In genomic region chr19:12550951-12551832, GRCh38 we compare ENCODE assay signal across 8 cellular contexts. TPM values are rescaled to one million over a fixed set of nuclear protein-coding genes. Genes with fewer than 3 reads are reported as not detected.
DNase-seq lines count a peak whose midpoint lies in the region; ATAC-seq and TF ChIP-seq lines count a peak whose summit lies in the region.

TSS of gene ZNF564 (minus strand) at chr19:12551482. CDS start at chr19:12551332, 150 bp downstream.

- peak within 1 kb of the TSS; percentile 94 for H3K4me3 Mint-ChIP-seq in WTC11

- H3K36me3 Mint-ChIP-seq in WTC11: peaks cover 16% of the 10 kb centered on the region

- H3K4me1 Mint-ChIP-seq in WTC11: peaks cover 19% of the 10 kb centered on the region

- H3K27ac ChIP-seq in AG04450 (ENCODE audit: low read depth, low read length): peak within 1 kb of the TSS; percentile 90
- H3K27ac ChIP-seq in caudate nucleus (ENCODE audit: low read depth, low read length): peak within 1 kb of the TSS; percentile 97

- DNase-seq in AG04450 (ENCODE audit: low read depth, low spot score) (peak; percentile 93), NCI-H226 (peak; percentile 96), WTC11 (ENCODE audit: low spot score) (peak; percentile 95), caudate nucleus (lab: John Stamatoyannopoulos, UW) (peak; percentile 79 to 99 (median 96)), iris pigment epithelial cell (ENCODE audit: low read depth) (peak; percentile 100)
- DNase-seq in stimulated activated CD4-positive, alpha-beta T cell treated with anti-CD3 and anti-CD28 coated beads, Interleukin-12 subunit alpha, Interleukin-12 subunit beta, amount 100 ng/mL, for 24 hours (ENCODE audit: low read depth in 2 of 2): peak; percentile 84 to 87

- POLR2A ChIA-PET in AG04450 (lab: Yijun Ruan, JAX): interaction anchor here (0.6 to 1.0 kb wide), 2 partner anchors 186 to 416 kb away, joined by 4 read pairs; partner anchors contain the start of gene ZNF442
- POLR2A ChIA-PET in WTC11 (lab: Charles Lee): interaction anchor here (0.5 to 1.1 kb wide), 4 partner anchors 12 to 235 kb away, joined by 3 read pairs; partner anchors contain the start of gene ZNF442

- H3K9me3 Mint-ChIP-seq in WTC11: no peaks in the 10 kb centered on the region

- ATAC-seq in GM18909 (IDR thresholded peaks at IDR 0.05; ENCODE audit: poor library complexity, unreplicated experiment) (peak; percentile 96), HG03175 (IDR thresholded peaks at IDR 0.05; ENCODE audit: unreplicated experiment) (peak; percentile 98), WTC11 (peak; percentile 95)

- peak within 1 kb of the TSS; percentile 90 for H3K4me3 ChIP-seq in AG04450 (ENCODE audit: low read depth, low read length)

- peak within 1 kb of the TSS; percentile 99 for H3K27ac Mint-ChIP-seq in WTC11

- TF ChIP-seq CTCF in AG04450 (IDR thresholded peaks at IDR 0.05; ENCODE audit: low read depth, low read length) (no peak), WTC11 (IDR thresholded peaks at IDR 0.05) (no peak)

- no peaks in the 10 kb centered on the region for H3K27me3 ChIP-seq in AG04450 (ENCODE audit: control insufficient read depth, insufficient read depth, low read length)

- H3K27me3 Mint-ChIP-seq in WTC11 (ENCODE audit: low read depth): no peaks in the 10 kb centered on the region; the same call in 1 of the 2 replicates

- peaks cover 35% of the 10 kb centered on the region for H3K9me3 ChIP-seq in AG04450 (ENCODE audit: control insufficient read depth, insufficient read depth, low read length)

- CTCF ChIA-PET in AG04450 (lab: Charles Lee): interaction anchor here (0.5 to 1.7 kb wide), 4 partner anchors 12 to 628 kb away, joined by 3 to 5 read pairs (median 4); no protein-coding TSS in a partner anchor
- CTCF ChIA-PET in WTC11 (lab: Charles Lee): interaction anchor here (1.0 to 1.5 kb wide), 5 partner anchors 56 to 628 kb away, joined by 3 to 4 read pairs (median 3); partner anchors contain the start of gene ZNF709

TF ChIP-seq in WTC11, 78 proteins besides CTCF, POLR2A, EP300 and RAD21 (continues in another document):
- TF ChIP-seq ZNF396 (CRISPR knock-in tag; IDR thresholded peaks at IDR 0.05; ENCODE audit: borderline replicate concordance) (no peak), ZNF416 (CRISPR knock-in tag; IDR thresholded peaks at IDR 0.05) (no peak), NFYB (CRISPR knock-in tag; conservative IDR thresholded peaks at IDR 0.05; ENCODE audit: low read depth) (peak; percentile 99), ZNF219 (CRISPR knock-in tag; IDR thresholded peaks at IDR 0.05; ENCODE audit: borderline replicate concordance) (0 out of 2 replicates have a peak, but pooled peaks have one; percentile 13), ETV6 (CRISPR knock-in tag; IDR thresholded peaks at IDR 0.05) (peak; percentile 81), ATF1 (CRISPR knock-in tag; IDR thresholded peaks at IDR 0.05) (0 out of 2 replicates have a peak, but pooled peaks have one; percentile 29), FOXP1 (CRISPR knock-in tag; IDR thresholded peaks at IDR 0.05; ENCODE audit: borderline replicate concordance) (peak; percentile 69), ZNF281 (CRISPR knock-in tag; IDR thresholded peaks at IDR 0.05) (peak; percentile 68; the same call in 1 of the 2 replicates), ARID4B (CRISPR knock-in tag; IDR thresholded peaks at IDR 0.05; ENCODE audit: borderline replicate concordance) (peak; percentile 79; the same call in 1 of the 2 replicates), NFE2L1 (CRISPR knock-in tag; IDR thresholded peaks at IDR 0.05) (0 out of 2 replicates have a peak, but pooled peaks have one; percentile 11), JUN (CRISPR knock-in tag; IDR thresholded peaks at IDR 0.05) (0 out of 2 replicates have a peak, but pooled peaks have one; percentile 58), SP1 (CRISPR knock-in tag; conservative IDR thresholded peaks at IDR 0.05) (peak; percentile 95), ERG (CRISPR knock-in tag; IDR thresholded peaks at IDR 0.05) (no peak), MAX (CRISPR knock-in tag; IDR thresholded peaks at IDR 0.05) (peak; percentile 63; the same call in 1 of the 2 replicates), FOXK1 (CRISPR knock-in tag; IDR thresholded peaks at IDR 0.05) (peak; percentile 76), PRRX2 (CRISPR knock-in tag; IDR thresholded peaks at IDR 0.05) (no peak), MYBL2 (CRISPR knock-in tag; IDR thresholded peaks at IDR 0.05) (peak; percentile 60; the same call in 1 of the 2 replicates), E2F5 (CRISPR knock-in tag; IDR thresholded peaks at IDR 0.05) (peak; percentile 43; the same call in 1 of the 2 replicates)

RNA-seq across cellular contexts. Expression of gene ZNF564, which starts in this region (rescaled TPM):
- 3.3 and 4.6 TPM in 2 replicates for polyA plus RNA-seq in AG04450 (2011; rRNA removed)
- polyA minus RNA-seq in AG04450 (2011; rRNA and poly(A)+ RNA removed): 2.7 and 7.8 TPM in 2 replicates
- 8.9 to 11.1 TPM (median 10.7 TPM) in 3 replicates for total RNA-seq in WTC11 (2021)

Comparison
In these comparisons a context has a peak if more than half of its experiments do, and no peak if none do; other contexts are left out.
1. Peak in every context shown above with its lines: DNase-seq, ATAC-seq, H3K4me3 ChIP-seq and H3K27ac ChIP-seq.